9 cellular contexts compared by ENCODE assay signal in the genomic region with DNA sequence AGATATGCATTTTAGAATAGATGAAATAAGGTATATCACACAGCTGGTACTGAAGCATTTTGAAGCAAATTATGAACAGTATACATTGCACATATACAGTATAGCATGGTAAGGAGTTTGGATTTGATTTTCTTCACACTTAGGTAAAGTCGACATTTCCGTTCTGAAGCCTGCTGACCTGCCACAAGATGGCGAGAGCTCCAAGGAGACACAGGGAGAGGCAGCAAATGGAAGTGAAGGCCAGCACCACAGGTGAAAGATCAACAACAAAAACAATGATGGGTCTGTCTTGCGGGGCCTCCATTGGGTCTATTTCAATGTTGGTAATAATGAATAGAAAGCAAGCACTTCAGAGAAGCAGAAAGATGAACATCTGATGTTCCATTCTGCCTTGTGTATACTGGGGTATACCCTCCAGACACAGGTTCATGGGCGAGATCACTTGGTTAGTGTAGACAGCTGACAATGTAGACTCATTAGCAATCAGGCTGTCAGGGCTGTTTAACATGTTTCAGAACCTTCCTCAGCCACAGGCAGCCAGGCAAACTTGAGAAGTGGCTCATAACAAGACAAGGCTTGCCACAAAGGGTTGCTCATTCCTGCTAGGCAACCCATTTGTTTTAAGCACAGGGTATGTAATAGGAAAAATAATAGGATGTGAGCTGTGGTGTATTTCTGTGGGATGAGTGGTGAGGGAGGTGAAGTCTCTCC. TPM values are rescaled to one million over a fixed set of nuclear protein-coding genes. Genes with fewer than 3 reads are reported as not detected.
DNase-seq lines count a peak whose midpoint lies in the region; ATAC-seq and TF ChIP-seq lines count a peak whose summit lies in the region.
"Had no signal": no experiment of that assay in that cellular context is flagged by ENCODE, and none has a peak within 500 bp of the region (broad histone marks: within the 10 kb centered on the region; RNA-seq: fewer than 3 reads in every experiment).

No MANE protein-coding gene starts in this region.

- H3K4me1 ChIP-seq in heart left ventricle (no peaks in the 10 kb centered on the region), neural progenitor cell (no peaks in the 10 kb centered on the region)

- no peaks in the 10 kb centered on the region for H3K27me3 Mint-ChIP-seq in neural progenitor cell (ENCODE audit: insufficient read depth, low read depth)

- no peaks in the 10 kb centered on the region for H3K9me3 Mint-ChIP-seq in neural progenitor cell

- H3K36me3 Mint-ChIP-seq in neural progenitor cell: no peaks in the 10 kb centered on the region

- no peak overlapping the region for H3K27ac Mint-ChIP-seq in neural progenitor cell

- no peak overlapping the region for H3K27ac ChIP-seq in heart left ventricle
- no peak overlapping the region for H3K27ac ChIP-seq in neural progenitor cell

- no peak overlapping the region for H3K4me2 ChIP-seq in neural progenitor cell

- peaks cover 0 to 17% (median 0%) of the 10 kb centered on the region in 9 donors for H3K27me3 ChIP-seq in heart left ventricle
- no peaks in the 10 kb centered on the region for H3K27me3 ChIP-seq in neural progenitor cell

- no peaks in the 10 kb centered on the region for H4K20me1 ChIP-seq in neural progenitor cell (ENCODE audit: low read depth)

- H3K4me1 Mint-ChIP-seq in neural progenitor cell: no peaks in the 10 kb centered on the region

- no peak for TF ChIP-seq POLR2A in heart left ventricle (IDR thresholded peaks at IDR 0.05)

- no peak overlapping the region for H3K9ac ChIP-seq in neural progenitor cell

- DNase-seq in heart left ventricle: peak in 1 of 5 donors; percentile 5
- no peak for DNase-seq in Right ventricle myocardium inferior (ENCODE audit: missing footprints)
- peak; percentile 58 for DNase-seq in NCI-H82 (lab: John Stamatoyannopoulos, UW)
- DNase-seq in dermis blood vessel endothelial cell: peak; percentile 62
- peak; percentile 57 for DNase-seq in neural progenitor cell (ENCODE audit: low spot score)

- H3K9me3 ChIP-seq in heart left ventricle (no peaks in the 10 kb centered on the region), neural progenitor cell (ENCODE audit: low read depth) (peaks cover 4% of the 10 kb centered on the region)

- H3K79me2 ChIP-seq in neural progenitor cell (ENCODE audit: low read depth): no peaks in the 10 kb centered on the region

- intact Hi-C loops in heart left ventricle (cut with DNase I) (loop anchor here in 6 of 10 donors (5.0 to 10.0 kb wide), 3 partner anchors 309 to 392 kb away; no protein-coding TSS in a partner anchor), Right ventricle myocardium inferior (cut with DNase I) (loop anchor here (2.0 kb wide), 1 partner anchor 311 kb away; no protein-coding TSS in a partner anchor)

- H2AFZ ChIP-seq in neural progenitor cell (replicated peaks): no peak overlapping the region

- no peak overlapping the region for H3K4me3 Mint-ChIP-seq in neural progenitor cell

- H3F3A ChIP-seq in neural progenitor cell (ENCODE audit: low read depth): no peaks in the 10 kb centered on the region

- H3K4me3 ChIP-seq in heart left ventricle: no peak overlapping the region
- no peak overlapping the region for H3K4me3 ChIP-seq in neural progenitor cell

- H3K36me3 ChIP-seq in heart left ventricle (no peaks in the 10 kb centered on the region), neural progenitor cell (no peaks in the 10 kb centered on the region)

- TF ChIP-seq CTCF in heart left ventricle (IDR thresholded peaks at IDR 0.05) (peak in 10 of 12 donors; percentile 12 to 39 (median 26)), neural progenitor cell (IDR thresholded peaks at IDR 0.05) (peak; percentile 62)

- ATAC-seq in heart left ventricle (no peak), Right ventricle myocardium inferior (no peak), HG02852 (IDR thresholded peaks at IDR 0.05; ENCODE audit: unreplicated experiment) (peak; percentile 67), HG03571 (IDR thresholded peaks at IDR 0.05; ENCODE audit: unreplicated experiment) (no peak), HG02981 (IDR thresholded peaks at IDR 0.05; ENCODE audit: unreplicated experiment) (no peak)

- WGBS in heart left ventricle, 4 donors: 26 to 38% (median 35%) methylated on average over 5 of the region's 5 CpGs

RNA-seq across cellular contexts. Expression of gene NOX1, which starts 21.4 kb away (rescaled TPM):
- total RNA-seq in heart left ventricle: under 1 TPM in 1 of 9 donors, not detected in 8; 0.57 TPM
- not detected for polyA plus RNA-seq in heart left ventricle
- total RNA-seq in Right ventricle myocardium inferior: not detected
- not detected in 2 replicates for total RNA-seq in dermis blood vessel endothelial cell
- total RNA-seq in neural progenitor cell (ENCODE audit: low replicate concordance): not detected in 2 replicates
- total RNA-seq: dermis microvascular lymphatic vessel endothelial cell had no signal

RNA-seq across cellular contexts. Expression of gene XKRX, which starts 33.2 kb away (rescaled TPM):
- total RNA-seq in heart left ventricle (under 1 TPM in 1 of 9 donors, not detected in 8; 0.19 TPM), Right ventricle myocardium inferior (not detected), dermis blood vessel endothelial cell (0.05 and 0.17 TPM in 2 replicates), neural progenitor cell (ENCODE audit: low replicate concordance) (1.4 and 1.5 TPM in 2 replicates)
- under 1 TPM in 1 of 2 donors, not detected in 1; 0.10 TPM for polyA plus RNA-seq in heart left ventricle
- total RNA-seq: dermis microvascular lymphatic vessel endothelial cell had no signal
